30 cellular contexts compared by ENCODE assay signal in the genomic region with DNA sequence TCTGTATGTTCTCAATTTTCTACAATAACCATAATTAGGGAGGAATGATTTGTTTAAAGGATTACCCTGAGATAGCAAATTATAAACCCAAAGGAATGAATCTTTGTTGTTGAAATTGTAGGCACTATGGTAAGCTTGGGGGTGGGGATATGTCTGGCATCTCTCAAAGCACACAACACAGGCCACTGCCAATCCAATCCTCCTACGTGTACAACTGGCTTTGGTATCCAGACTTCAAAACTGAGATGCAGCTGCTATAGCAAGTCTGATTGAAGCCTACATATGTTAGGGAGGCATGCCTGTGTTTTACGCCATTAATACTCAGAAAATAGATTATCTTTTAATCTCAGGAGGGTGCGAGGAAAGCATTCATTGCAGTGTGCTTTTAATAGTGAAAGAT.
"Had no signal": no experiment of that assay in that cellular context is flagged by ENCODE, and none has a peak within 500 bp of the region (broad histone marks: within the 10 kb centered on the region; RNA-seq: fewer than 3 reads in every experiment).

No MANE protein-coding gene starts in this region.

- H3K27me3 Mint-ChIP-seq: natural killer cell treated with Interleukin-12 subunit alpha and Interleukin-12 subunit beta and Interleukin-15 and Interleukin-18, amount 100 ng/mL, for 72 hours; stimulated activated memory B cell treated with anti-CD40 and anti-IgM and Interleukin-4, amounts not matched to agents 10 μg/mL and 1 μg/mL and 100 μg/mL, for 72 hours had no signal

- ATAC-seq: heart left ventricle; left colon; left lung; lower lobe of right lung; naive thymus-derived CD4-positive, alpha-beta T cell; natural killer cell treated with Interleukin-12 subunit alpha and Interleukin-12 subunit beta and Interleukin-15 and Interleukin-18, amount 100 ng/mL, for 72 hours; pancreas; right cardiac atrium; sciatic nerve; stimulated activated memory B cell treated with anti-CD40 and anti-IgM and Interleukin-4, amounts not matched to agents 10 μg/mL and 1 μg/mL and 100 μg/mL, for 72 hours; upper lobe of right lung had no signal

- H3K36me3 Mint-ChIP-seq: natural killer cell treated with Interleukin-12 subunit alpha and Interleukin-12 subunit beta and Interleukin-15 and Interleukin-18, amount 100 ng/mL, for 72 hours; stimulated activated memory B cell treated with anti-CD40 and anti-IgM and Interleukin-4, amounts not matched to agents 10 μg/mL and 1 μg/mL and 100 μg/mL, for 72 hours had no signal

- H3K4me3 Mint-ChIP-seq: immature natural killer cell; natural killer cell treated with Interleukin-12 subunit alpha and Interleukin-12 subunit beta and Interleukin-15 and Interleukin-18, amount 100 ng/mL, for 72 hours; neural crest cell; stimulated activated memory B cell treated with anti-CD40 and anti-IgM and Interleukin-4, amounts not matched to agents 10 μg/mL and 1 μg/mL and 100 μg/mL, for 72 hours had no signal

- H3K9me3 Mint-ChIP-seq: immature natural killer cell; natural killer cell treated with Interleukin-12 subunit alpha and Interleukin-12 subunit beta and Interleukin-15 and Interleukin-18, amount 100 ng/mL, for 72 hours had no signal

- H3K27ac Mint-ChIP-seq: immature natural killer cell; naive thymus-derived CD4-positive, alpha-beta T cell; natural killer cell treated with Interleukin-12 subunit alpha and Interleukin-12 subunit beta and Interleukin-15 and Interleukin-18, amount 100 ng/mL, for 72 hours; stimulated activated memory B cell treated with anti-CD40 and anti-IgM and Interleukin-4, amounts not matched to agents 10 μg/mL and 1 μg/mL and 100 μg/mL, for 72 hours had no signal

- DNase-seq: heart left ventricle; hypothalamus; immature natural killer cell; kidney; left colon; left lung; lower lobe of right lung; mammary epithelial cell; mesenchymal stem cell; naive thymus-derived CD4-positive, alpha-beta T cell; nucleus accumbens; pancreas; posterior cingulate gyrus; retina; right cardiac atrium; small intestine; spleen; stimulated activated CD4-positive, alpha-beta T cell treated with anti-CD3 and anti-CD28 coated beads, Interleukin-2, amount 100 ng/mL, for 48 hours; stimulated activated CD4-positive, alpha-beta T cell treated with anti-CD3 and anti-CD28 coated beads, Interleukin-4, amount 100 ng/mL, for 4 hours; stimulated activated CD8-positive, alpha-beta memory T cell treated with anti-CD3 and anti-CD28 coated beads, Interleukin-4, amount 100 ng/mL, for 48 hours; stimulated activated naive CD4-positive, alpha-beta T cell treated with Interleukin-2 at 50 U/mL for 16 hours; stomach; testis; tibial artery; trophoblast cell; upper lobe of right lung had no signal
